2 cellular contexts compared by ENCODE assay signal in genomic region chr2:234502919-234503285, GRCh38.
TF ChIP-seq lines count a peak whose summit lies in the region.

No MANE protein-coding gene starts in this region.

TF ChIP-seq in liver, 16 proteins besides CTCF, POLR2A, EP300 and RAD21:
- TF ChIP-seq HNF4A (conservative IDR thresholded peaks at IDR 0.05) (peak; percentile 24 to 31), ATF3 (IDR thresholded peaks at IDR 0.05) (no peak)

TF ChIP-seq in HepG2, 621 proteins besides CTCF, POLR2A, EP300 and RAD21:
- TF ChIP-seq FOXK2 (IDR thresholded peaks at IDR 0.05): no peak
- TF ChIP-seq ARNT2 (CRISPR knock-in tag; IDR thresholded peaks at IDR 0.05; ENCODE audit: low read depth): no peak
- TF ChIP-seq ZNF629 (CRISPR knock-in tag; conservative IDR thresholded peaks at IDR 0.05): no peak
- no peak for TF ChIP-seq RARG (CRISPR knock-in tag; IDR thresholded peaks at IDR 0.05; ENCODE audit: low read depth)
- TF ChIP-seq IKZF4 (CRISPR knock-in tag; IDR thresholded peaks at IDR 0.05; ENCODE audit: borderline replicate concordance, low read depth, not compliant biosample characterization): no peak
- TF ChIP-seq ZNF558 (CRISPR knock-in tag; IDR thresholded peaks at IDR 0.05; ENCODE audit: borderline replicate concordance): no peak
- no peak for TF ChIP-seq DMTF1 (CRISPR knock-in tag; IDR thresholded peaks at IDR 0.05)
- no peak for TF ChIP-seq MBD4 (IDR thresholded peaks at IDR 0.05; ENCODE audit: borderline replicate concordance, low read length)
- no peak for TF ChIP-seq NR3C1 (CRISPR knock-in tag; IDR thresholded peaks at IDR 0.05)
- no peak for TF ChIP-seq MAF1 (CRISPR knock-in tag; IDR thresholded peaks at IDR 0.05; ENCODE audit: borderline replicate concordance)
- no peak for TF ChIP-seq HMGXB3 (CRISPR knock-in tag; IDR thresholded peaks at IDR 0.05; ENCODE audit: borderline replicate concordance)
- TF ChIP-seq LRRFIP1 (CRISPR knock-in tag; conservative IDR thresholded peaks at IDR 0.05): no peak
- TF ChIP-seq HNRNPK (IDR thresholded peaks at IDR 0.05; ENCODE audit: low read depth, low read length, poor library complexity, severe bottlenecking): no peak
